In the genomic region with DNA sequence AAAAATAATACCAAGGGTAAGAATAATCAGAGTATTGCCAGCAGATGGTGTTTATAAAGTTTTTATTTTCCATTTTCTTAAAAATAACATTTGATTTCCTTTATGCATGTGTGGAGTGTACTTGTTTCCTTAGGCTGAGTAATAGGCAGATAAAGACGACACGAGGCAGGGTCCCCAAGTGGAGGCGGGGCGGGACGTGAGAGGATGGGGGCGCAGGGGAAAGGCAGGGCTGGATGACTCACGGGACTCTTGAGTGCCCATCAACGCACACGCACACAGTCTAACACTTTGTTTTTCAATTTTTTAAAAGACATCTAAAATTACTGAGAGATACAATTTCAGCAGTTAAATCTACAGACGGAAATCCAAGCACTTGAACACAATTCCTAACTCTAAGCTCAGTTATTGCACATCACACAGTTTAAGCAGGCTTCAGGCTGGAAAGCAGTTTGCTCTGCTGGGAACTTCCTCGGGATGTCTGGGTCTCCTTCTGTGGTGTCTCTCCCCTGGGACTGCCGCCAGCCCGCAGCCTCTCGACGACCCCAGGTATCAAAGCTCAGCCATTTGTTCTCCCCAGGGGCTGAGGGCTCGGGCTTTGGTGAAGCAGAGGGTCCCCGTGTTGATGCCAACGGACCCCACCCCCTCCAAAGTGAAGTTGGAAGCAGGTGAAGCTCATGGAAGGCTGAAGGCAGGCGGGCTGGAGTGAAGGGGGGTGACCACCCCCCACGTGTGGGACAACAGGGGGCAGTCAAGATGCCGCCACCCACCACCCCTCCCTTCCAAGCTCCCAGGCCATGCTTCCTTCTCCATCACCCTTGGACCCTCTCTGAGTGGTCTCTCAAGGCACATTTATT, we compare ENCODE assay signal across 13 cellular contexts. TPM values are rescaled to one million over a fixed set of nuclear protein-coding genes. Genes with fewer than 3 reads are reported as not detected.
DNase-seq lines count a peak whose midpoint lies in the region; ATAC-seq and TF ChIP-seq lines count a peak whose summit lies in the region.
"Had no signal": no experiment of that assay in that cellular context is flagged by ENCODE, and none has a peak within 500 bp of the region (broad histone marks: within the 10 kb centered on the region; RNA-seq: fewer than 3 reads in every experiment).

No MANE protein-coding gene starts in this region.

- no peak for ATAC-seq in activated CD8-positive, alpha-beta memory T cell treated with anti-CD3 and anti-CD28 coated beads, Interleukin-2, amount 10 ng/mL, durations not matched to agents 7 days and 5 days
- no peak for ATAC-seq in central memory CD8-positive, alpha-beta T cell (replicated peaks; ENCODE audit: extremely low read depth, poor library complexity, severe bottlenecking)
- no peak for ATAC-seq in foreskin keratinocyte

- intact Hi-C loops in activated CD4-positive, alpha-beta memory T cell treated with anti-CD3 and anti-CD28 coated beads for 36 hours (cut with micrococcal nuclease) = no loop called here
- intact Hi-C loops in ovary (cut with DNase I) = loop anchor here in 1 of 4 donors (10.0 kb wide), 1 partner anchor 156 kb away; the partner anchor contains the start of genes ANAPC16 and ASCC1

- no peak for TF ChIP-seq POLR2A in ovary (IDR thresholded peaks at IDR 0.05)

- H3K36me3 ChIP-seq in ovary = no peaks in the 10 kb centered on the region

- no peak overlapping the region for H3K4me3 ChIP-seq in ovary
- H3K4me3 ChIP-seq: dorsolateral prefrontal cortex, heart left ventricle, lung had no signal

- POLR2A ChIA-PET in activated CD4-positive, alpha-beta memory T cell treated with anti-CD3 and anti-CD28 coated beads for 36 hours (lab: Charles Lee) = interaction anchor here (1.1 kb wide), 1 partner anchor 10 kb away, joined by 5 read pairs; no protein-coding TSS in a partner anchor

- no peaks in the 10 kb centered on the region for H3K9me3 Mint-ChIP-seq in activated CD8-positive, alpha-beta memory T cell treated with anti-CD3 and anti-CD28 coated beads, Interleukin-2, amount 10 ng/mL, durations not matched to agents 7 days and 5 days (ENCODE audit: low read depth)
- no peaks in the 10 kb centered on the region for H3K9me3 Mint-ChIP-seq in activated CD4-positive, alpha-beta memory T cell treated with anti-CD3 and anti-CD28 coated beads for 36 hours
- H3K9me3 Mint-ChIP-seq in central memory CD8-positive, alpha-beta T cell = no peaks in the 10 kb centered on the region

- peaks cover under 1% of the 10 kb centered on the region for H3K36me3 Mint-ChIP-seq in activated CD8-positive, alpha-beta memory T cell treated with anti-CD3 and anti-CD28 coated beads, Interleukin-2, amount 10 ng/mL, durations not matched to agents 7 days and 5 days
- peaks cover 22% of the 10 kb centered on the region for H3K36me3 Mint-ChIP-seq in activated CD4-positive, alpha-beta memory T cell treated with anti-CD3 and anti-CD28 coated beads for 36 hours
- peaks cover 64% of the 10 kb centered on the region for H3K36me3 Mint-ChIP-seq in central memory CD8-positive, alpha-beta T cell (ENCODE audit: insufficient read depth)

- TF ChIP-seq EP300 in ovary (IDR thresholded peaks at IDR 0.05) = no peak

- no peak overlapping the region for H3K4me3 Mint-ChIP-seq in activated CD8-positive, alpha-beta memory T cell treated with anti-CD3 and anti-CD28 coated beads, Interleukin-2, amount 10 ng/mL, durations not matched to agents 7 days and 5 days
- H3K4me3 Mint-ChIP-seq in activated CD4-positive, alpha-beta memory T cell treated with anti-CD3 and anti-CD28 coated beads for 36 hours = no peak overlapping the region
- H3K4me3 Mint-ChIP-seq in central memory CD8-positive, alpha-beta T cell = peak overlapping the region; percentile 70

- no peak overlapping the region for H3K27ac Mint-ChIP-seq in activated CD8-positive, alpha-beta memory T cell treated with anti-CD3 and anti-CD28 coated beads, Interleukin-2, amount 10 ng/mL, durations not matched to agents 7 days and 5 days
- peak overlapping the region; percentile 56 for H3K27ac Mint-ChIP-seq in activated CD4-positive, alpha-beta memory T cell treated with anti-CD3 and anti-CD28 coated beads for 36 hours
- H3K27ac Mint-ChIP-seq in central memory CD8-positive, alpha-beta T cell (ENCODE audit: low read depth) = peak overlapping the region; percentile 93

- H3K27me3 ChIP-seq in ovary = no peaks in the 10 kb centered on the region
- H3K27me3 ChIP-seq in foreskin keratinocyte = no peaks in the 10 kb centered on the region
- H3K27me3 ChIP-seq: dorsolateral prefrontal cortex, heart left ventricle had no signal

- peak; percentile 74 for DNase-seq in activated CD8-positive, alpha-beta memory T cell treated with anti-CD3 and anti-CD28 coated beads, Interleukin-2, amount 50 U/mL, for 4 hours
- DNase-seq in activated CD8-positive, alpha-beta memory T cell treated with anti-CD3 and anti-CD28 coated beads, Interleukin-2, amount 10 ng/mL, durations not matched to agents 7 days and 5 days = no peak
- peak; percentile 58 for DNase-seq in activated CD4-positive, alpha-beta memory T cell treated with anti-CD3 and anti-CD28 coated beads for 36 hours
- DNase-seq in central memory CD8-positive, alpha-beta T cell (ENCODE audit: low spot score in 2 of 2) = no peak
- DNase-seq in stimulated activated CD8-positive, alpha-beta memory T cell treated with anti-CD3 and anti-CD28 coated beads, Interleukin-15, amount 100 ng/mL, for 4 hours (ENCODE audit: low read depth in 2 of 2) = peak; percentile 46 to 48
- DNase-seq in ovary (no peak), foreskin keratinocyte (no peak), NCI-H226 (no peak)
- DNase-seq: GF-D8, heart left ventricle, NCI-H1105 had no signal

- WGBS in ovary, 3 donors = 31 to 35% (median 35%) methylated on average over 21 of the region's 21 CpGs

- no peaks in the 10 kb centered on the region for H3K9me3 ChIP-seq in ovary
- H3K9me3 ChIP-seq: heart left ventricle had no signal

- TF ChIP-seq CTCF in ovary (IDR thresholded peaks at IDR 0.05) (no peak), foreskin keratinocyte (conservative IDR thresholded peaks at IDR 0.05) (no peak)

- CTCF ChIA-PET in activated CD8-positive, alpha-beta memory T cell treated with anti-CD3 and anti-CD28 coated beads, Interleukin-2, amount 10 ng/mL, durations not matched to agents 7 days and 5 days (lab: Charles Lee) = interaction anchor here (1.0 to 3.7 kb wide), 3 partner anchors 11 to 281 kb away, joined by 3 to 38 read pairs (median 3); no protein-coding TSS in a partner anchor
- CTCF ChIA-PET in activated CD4-positive, alpha-beta memory T cell treated with anti-CD3 and anti-CD28 coated beads for 36 hours (lab: Charles Lee) = interaction anchor here (1.0 to 2.8 kb wide), 2 partner anchors 11 to 278 kb away, joined by 4 to 18 read pairs; no protein-coding TSS in a partner anchor

- H3K27me3 Mint-ChIP-seq in activated CD8-positive, alpha-beta memory T cell treated with anti-CD3 and anti-CD28 coated beads, Interleukin-2, amount 10 ng/mL, durations not matched to agents 7 days and 5 days = no peaks in the 10 kb centered on the region
- H3K27me3 Mint-ChIP-seq in activated CD4-positive, alpha-beta memory T cell treated with anti-CD3 and anti-CD28 coated beads for 36 hours = no peaks in the 10 kb centered on the region
- no peaks in the 10 kb centered on the region for H3K27me3 Mint-ChIP-seq in central memory CD8-positive, alpha-beta T cell

- H3K4me1 ChIP-seq in ovary (ENCODE audit: insufficient read depth) (peaks cover 8% of the 10 kb centered on the region), foreskin keratinocyte (no peaks in the 10 kb centered on the region)

- H3K4me1 Mint-ChIP-seq in activated CD8-positive, alpha-beta memory T cell treated with anti-CD3 and anti-CD28 coated beads, Interleukin-2, amount 10 ng/mL, durations not matched to agents 7 days and 5 days = peaks cover 4% of the 10 kb centered on the region
- peaks cover 29% of the 10 kb centered on the region for H3K4me1 Mint-ChIP-seq in activated CD4-positive, alpha-beta memory T cell treated with anti-CD3 and anti-CD28 coated beads for 36 hours (ENCODE audit: low read depth)
- peaks cover 52% of the 10 kb centered on the region for H3K4me1 Mint-ChIP-seq in central memory CD8-positive, alpha-beta T cell

- H3K27ac ChIP-seq in ovary (peak overlapping the region in 1 of 2 donors; percentile 25), foreskin keratinocyte (no peak overlapping the region)

RNA-seq across cellular contexts. Expression of gene SPOCK2, which starts 29.1 kb away (rescaled TPM):
- total RNA-seq in activated CD8-positive, alpha-beta memory T cell treated with anti-CD3 and anti-CD28 coated beads, Interleukin-2, amount 10 ng/mL, durations not matched to agents 7 days and 5 days = 100 to 1,000 TPM in 1 of 2 experiments, 10 to 100 TPM in 1; 51.9 to 127 TPM
- total RNA-seq in activated CD4-positive, alpha-beta memory T cell treated with anti-CD3 and anti-CD28 coated beads for 36 hours = 100 to 1,000 TPM; 216 to 218 TPM
- total RNA-seq in ovary (10 to 100 TPM in 3 of 7 donors, 1 to 10 TPM in 4; 1.4 to 77.7 (median 8.7) TPM), foreskin keratinocyte (0.14 and 0.27 TPM in 2 replicates)
- polyA plus RNA-seq in ovary (10 to 100 TPM in 1 of 2 donors, 1 to 10 TPM in 1; 1.7 to 27.1 TPM), foreskin keratinocyte (0.11 and 0.18 TPM in 2 replicates)

Comparison
In these comparisons a context has a peak if more than half of its experiments do, and no peak if none do; other contexts are left out.
1. DNase-seq: peak in activated CD8-positive, alpha-beta memory T cell treated with anti-CD3 and anti-CD28 coated beads, Interleukin-2, amount 50 U/mL, for 4 hours (single experiment), activated CD4-positive, alpha-beta memory T cell treated with anti-CD3 and anti-CD28 coated beads for 36 hours (single experiment) and stimulated activated CD8-positive, alpha-beta memory T cell treated with anti-CD3 and anti-CD28 coated beads, Interleukin-15, amount 100 ng/mL, for 4 hours (2 of 2); none in activated CD8-positive, alpha-beta memory T cell treated with anti-CD3 and anti-CD28 coated beads, Interleukin-2, amount 10 ng/mL, durations not matched to agents 7 days and 5 days (single experiment), central memory CD8-positive, alpha-beta T cell (0 of 2), ovary (0 of 5), foreskin keratinocyte (0 of 2) and NCI-H226 (single experiment).